In the genomic region with DNA sequence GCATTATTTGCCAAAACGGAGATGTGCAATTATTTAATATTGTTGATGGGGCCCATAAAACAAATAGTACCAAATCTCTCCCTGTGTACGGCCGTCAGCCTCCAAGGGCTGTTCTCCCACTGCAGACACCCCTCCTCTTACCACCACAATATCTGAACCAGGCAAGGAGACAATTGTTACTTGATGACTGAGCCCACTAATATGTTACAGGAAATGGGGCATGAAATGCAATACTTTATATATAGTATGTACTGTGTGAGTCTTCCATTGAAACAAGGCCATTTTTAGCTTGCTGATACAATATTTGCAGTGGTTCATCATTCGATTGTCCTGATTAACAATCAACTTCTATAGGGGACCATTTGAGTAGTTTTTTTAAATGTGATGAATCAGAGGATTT, we compare ENCODE assay signal across 28 cellular contexts.
"Had no signal": no experiment of that assay in that cellular context is flagged by ENCODE, and none has a peak within 500 bp of the region (broad histone marks: within the 10 kb centered on the region; RNA-seq: fewer than 3 reads in every experiment).

No MANE protein-coding gene starts in this region.

- H3K36me3 ChIP-seq: brain microvascular endothelial cell, neutrophil, ovary, right lobe of liver, transverse colon had no signal

- H3K4me1 Mint-ChIP-seq: activated CD4-positive, alpha-beta T cell treated with anti-CD3 and anti-CD28 coated beads for 36 hours; naive B cell had no signal

- H3K4me3 Mint-ChIP-seq: activated CD4-positive, alpha-beta T cell treated with anti-CD3 and anti-CD28 coated beads for 36 hours; activated T-cell treated with anti-CD3 and anti-CD28 coated beads, Interleukin-2, amount 50 U/mL, for 72 hours; dendritic cell treated with granulocyte-macrophage colony-stimulating factor and Interleukin-4, amounts not matched to agents 40 ng/mL and 50 ng/mL, for 4 days; naive B cell; nephron progenitor cell; T-helper 2 cell treated with Interferon-gamma antibody and Interleukin-4, amounts not matched to agents 5 μg/mL and 100 μg/mL, for 36 hours had no signal

- H3K9me3 ChIP-seq: neutrophil, ovary, right lobe of liver, testis, transverse colon had no signal

- H3K27me3 Mint-ChIP-seq: progenitor cell of endocrine pancreas had no signal

- H3K27ac ChIP-seq: neutrophil, right lobe of liver, skin epidermis, testis, transverse colon had no signal

- DNase-seq: activated CD4-positive, alpha-beta T cell treated with anti-CD3 and anti-CD28 coated beads for 36 hours; activated CD4-positive, CD25-positive, alpha-beta regulatory T cell; activated naive CD4-positive, alpha-beta T cell; activated T-cell treated with anti-CD3 and anti-CD28 coated beads for 4 hours; activated T-cell treated with anti-CD3 and anti-CD28 coated beads, Interleukin-2, amount 50 U/mL, for 72 hours; anterior cingulate cortex; central memory CD4-positive, alpha-beta T cell; effector CD4-positive, alpha-beta T cell; head of caudate nucleus; hypothalamus; left ventricle myocardium superior; naive B cell; nephron progenitor cell; ovary; right lobe of liver; stimulated activated CD4-positive, alpha-beta T cell treated with anti-CD3 and anti-CD28 coated beads, Interleukin-12 subunit alpha, Interleukin-12 subunit beta, amount 100 ng/mL, for 4 hours; stimulated activated CD4-positive, alpha-beta T cell treated with anti-CD3 and anti-CD28 coated beads, Interleukin-4, amount 100 ng/mL, for 1 hour; stimulated activated naive CD8-positive, alpha-beta T cell treated with anti-CD3 and anti-CD28 coated beads, Interleukin-15, Interleukin-2, amounts not matched to agents 100 U/mL and 50 U/mL, for 24 hours; T-helper 1 cell; testis; transverse colon had no signal

- H3K4me3 ChIP-seq: ovary, right lobe of liver, skin epidermis, testis, transverse colon had no signal

- H3K4me1 ChIP-seq: right lobe of liver, testis, transverse colon had no signal

- H3K27me3 ChIP-seq: brain microvascular endothelial cell, ovary, right lobe of liver, testis, transverse colon had no signal

- H3K9me3 Mint-ChIP-seq: activated naive CD4-positive, alpha-beta T cell treated with anti-CD3 and anti-CD28 coated beads, Interleukin-2, amount 50 U/mL, for 72 hours; activated T-cell treated with anti-CD3 and anti-CD28 coated beads, Interleukin-2, amount 50 U/mL, for 72 hours; dendritic cell treated with granulocyte-macrophage colony-stimulating factor and Interleukin-4, amounts not matched to agents 40 ng/mL and 50 ng/mL, for 4 days; naive B cell; nephron progenitor cell; T-helper 2 cell treated with Interferon-gamma antibody and Interleukin-4, amounts not matched to agents 5 μg/mL and 100 μg/mL, for 36 hours had no signal

- H3K27ac Mint-ChIP-seq: activated CD4-positive, alpha-beta T cell treated with anti-CD3 and anti-CD28 coated beads for 36 hours; activated naive CD4-positive, alpha-beta T cell treated with anti-CD3 and anti-CD28 coated beads, Interleukin-2, amount 50 U/mL, for 72 hours; activated T-cell treated with anti-CD3 and anti-CD28 coated beads, Interleukin-2, amount 50 U/mL, for 72 hours; dendritic cell treated with granulocyte-macrophage colony-stimulating factor and Interleukin-4, amounts not matched to agents 40 ng/mL and 50 ng/mL, for 4 days; naive B cell; nephron progenitor cell; progenitor cell of endocrine pancreas; T-helper 2 cell treated with Interferon-gamma antibody and Interleukin-4, amounts not matched to agents 5 μg/mL and 100 μg/mL, for 36 hours had no signal

- ATAC-seq: activated CD4-positive, alpha-beta T cell treated with anti-CD3 and anti-CD28 coated beads for 36 hours; activated naive CD4-positive, alpha-beta T cell treated with anti-CD3 and anti-CD28 coated beads, Interleukin-2, amount 50 U/mL, for 72 hours; activated T-cell treated with anti-CD3 and anti-CD28 coated beads, Interleukin-2, amount 50 U/mL, for 72 hours; stimulated activated naive CD8-positive, alpha-beta T cell treated with anti-CD3 and anti-CD28 coated beads, Interleukin-15, Interleukin-2, amounts not matched to agents 100 U/mL and 50 U/mL, for 24 hours had no signal

- H3K36me3 Mint-ChIP-seq: activated naive CD4-positive, alpha-beta T cell treated with anti-CD3 and anti-CD28 coated beads, Interleukin-2, amount 50 U/mL, for 72 hours; naive B cell had no signal
